In the genomic region with DNA sequence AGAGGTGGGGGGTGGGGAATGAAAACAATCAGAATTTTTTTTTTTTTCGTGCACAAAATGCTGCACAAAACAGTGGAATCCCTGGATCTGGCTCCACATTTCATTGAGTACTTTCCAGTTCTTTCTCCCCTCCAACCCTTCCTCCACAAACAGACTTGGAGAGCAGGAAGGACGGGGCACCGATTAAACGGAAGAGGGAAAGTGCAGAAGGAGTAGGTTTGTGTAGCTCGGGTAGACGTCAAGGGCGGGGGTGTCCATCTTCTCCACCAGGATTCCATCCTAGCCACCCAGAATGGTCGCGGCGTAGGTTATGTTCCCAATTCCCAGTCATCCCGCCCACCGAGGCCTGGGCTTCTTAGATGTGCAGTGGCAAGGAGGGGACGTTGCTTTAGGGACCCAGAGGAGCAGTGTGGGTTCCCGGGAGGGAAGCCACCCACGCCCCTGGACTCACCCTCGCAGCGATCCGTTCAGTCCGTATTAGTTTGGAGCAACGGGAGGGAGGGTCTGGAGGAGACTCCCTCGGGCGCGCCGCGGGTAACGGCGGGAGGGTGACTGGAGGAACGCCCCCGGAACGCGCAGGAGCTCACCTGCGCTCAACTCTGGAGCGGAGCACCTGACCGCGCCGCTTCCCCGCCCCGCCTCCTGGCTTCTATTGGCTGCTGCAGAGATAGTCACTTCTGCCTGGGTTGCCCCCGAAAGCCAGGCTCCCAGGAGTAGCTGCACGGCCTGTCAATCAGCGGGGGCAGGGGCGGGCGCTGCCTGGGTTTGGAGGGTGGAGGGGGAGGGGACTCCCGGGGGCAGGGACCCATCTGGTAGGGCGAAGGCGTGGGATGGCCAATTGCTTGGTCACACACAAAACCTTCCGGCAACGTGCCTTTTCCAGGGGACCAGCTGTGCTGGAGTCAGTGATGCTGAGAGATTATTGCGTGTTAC, we compare ENCODE assay signal across 2 cellular contexts.
TF ChIP-seq lines count a peak whose summit lies in the region.

A gene with protein sequence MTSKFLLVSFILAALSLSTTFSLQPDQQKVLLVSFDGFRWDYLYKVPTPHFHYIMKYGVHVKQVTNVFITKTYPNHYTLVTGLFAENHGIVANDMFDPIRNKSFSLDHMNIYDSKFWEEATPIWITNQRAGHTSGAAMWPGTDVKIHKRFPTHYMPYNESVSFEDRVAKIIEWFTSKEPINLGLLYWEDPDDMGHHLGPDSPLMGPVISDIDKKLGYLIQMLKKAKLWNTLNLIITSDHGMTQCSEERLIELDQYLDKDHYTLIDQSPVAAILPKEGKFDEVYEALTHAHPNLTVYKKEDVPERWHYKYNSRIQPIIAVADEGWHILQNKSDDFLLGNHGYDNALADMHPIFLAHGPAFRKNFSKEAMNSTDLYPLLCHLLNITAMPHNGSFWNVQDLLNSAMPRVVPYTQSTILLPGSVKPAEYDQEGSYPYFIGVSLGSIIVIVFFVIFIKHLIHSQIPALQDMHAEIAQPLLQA (minus strand): TSS at position 624 of the 933 bp plus-strand sequence. CDS start 2,718 bp downstream, outside the sequence.

TF ChIP-seq in HCT116, 20 proteins besides CTCF, POLR2A, EP300 and RAD21 (continued from another document):
- TF ChIP-seq, protein P1, sequence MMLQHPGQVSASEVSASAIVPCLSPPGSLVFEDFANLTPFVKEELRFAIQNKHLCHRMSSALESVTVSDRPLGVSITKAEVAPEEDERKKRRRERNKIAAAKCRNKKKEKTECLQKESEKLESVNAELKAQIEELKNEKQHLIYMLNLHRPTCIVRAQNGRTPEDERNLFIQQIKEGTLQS (IDR thresholded peaks at IDR 0.05): no peak
- no peak for TF ChIP-seq ELF1 (IDR thresholded peaks at IDR 0.05; ENCODE audit: borderline replicate concordance, low read depth)
- no peak for TF ChIP-seq EZH2 (IDR thresholded peaks at IDR 0.05)
- no peak for TF ChIP-seq CBX3 (IDR thresholded peaks at IDR 0.05; ENCODE audit: low read depth)
- peak; percentile 89 for TF ChIP-seq POLR2AphosphoS5 (IDR thresholded peaks at IDR 0.05; ENCODE audit: low read depth, low read length)
- TF ChIP-seq, protein P2, sequence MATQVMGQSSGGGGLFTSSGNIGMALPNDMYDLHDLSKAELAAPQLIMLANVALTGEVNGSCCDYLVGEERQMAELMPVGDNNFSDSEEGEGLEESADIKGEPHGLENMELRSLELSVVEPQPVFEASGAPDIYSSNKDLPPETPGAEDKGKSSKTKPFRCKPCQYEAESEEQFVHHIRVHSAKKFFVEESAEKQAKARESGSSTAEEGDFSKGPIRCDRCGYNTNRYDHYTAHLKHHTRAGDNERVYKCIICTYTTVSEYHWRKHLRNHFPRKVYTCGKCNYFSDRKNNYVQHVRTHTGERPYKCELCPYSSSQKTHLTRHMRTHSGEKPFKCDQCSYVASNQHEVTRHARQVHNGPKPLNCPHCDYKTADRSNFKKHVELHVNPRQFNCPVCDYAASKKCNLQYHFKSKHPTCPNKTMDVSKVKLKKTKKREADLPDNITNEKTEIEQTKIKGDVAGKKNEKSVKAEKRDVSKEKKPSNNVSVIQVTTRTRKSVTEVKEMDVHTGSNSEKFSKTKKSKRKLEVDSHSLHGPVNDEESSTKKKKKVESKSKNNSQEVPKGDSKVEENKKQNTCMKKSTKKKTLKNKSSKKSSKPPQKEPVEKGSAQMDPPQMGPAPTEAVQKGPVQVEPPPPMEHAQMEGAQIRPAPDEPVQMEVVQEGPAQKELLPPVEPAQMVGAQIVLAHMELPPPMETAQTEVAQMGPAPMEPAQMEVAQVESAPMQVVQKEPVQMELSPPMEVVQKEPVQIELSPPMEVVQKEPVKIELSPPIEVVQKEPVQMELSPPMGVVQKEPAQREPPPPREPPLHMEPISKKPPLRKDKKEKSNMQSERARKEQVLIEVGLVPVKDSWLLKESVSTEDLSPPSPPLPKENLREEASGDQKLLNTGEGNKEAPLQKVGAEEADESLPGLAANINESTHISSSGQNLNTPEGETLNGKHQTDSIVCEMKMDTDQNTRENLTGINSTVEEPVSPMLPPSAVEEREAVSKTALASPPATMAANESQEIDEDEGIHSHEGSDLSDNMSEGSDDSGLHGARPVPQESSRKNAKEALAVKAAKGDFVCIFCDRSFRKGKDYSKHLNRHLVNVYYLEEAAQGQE (IDR thresholded peaks at IDR 0.05; ENCODE audit: low read depth): no peak
- TF ChIP-seq TCF7L2 (IDR thresholded peaks at IDR 0.05; ENCODE audit: borderline replicate concordance, extremely low read depth, insufficient read depth, insufficient read length): no peak
- TF ChIP-seq, protein P3, sequence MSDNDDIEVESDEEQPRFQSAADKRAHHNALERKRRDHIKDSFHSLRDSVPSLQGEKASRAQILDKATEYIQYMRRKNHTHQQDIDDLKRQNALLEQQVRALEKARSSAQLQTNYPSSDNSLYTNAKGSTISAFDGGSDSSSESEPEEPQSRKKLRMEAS (IDR thresholded peaks at IDR 0.05): peak; percentile 29; the same call in 1 of the 2 replicates
- no peak for TF ChIP-seq SRF (IDR thresholded peaks at IDR 0.05; ENCODE audit: low read depth)
- TF ChIP-seq JUND (IDR thresholded peaks at IDR 0.05): no peak
- TF ChIP-seq, protein P4, sequence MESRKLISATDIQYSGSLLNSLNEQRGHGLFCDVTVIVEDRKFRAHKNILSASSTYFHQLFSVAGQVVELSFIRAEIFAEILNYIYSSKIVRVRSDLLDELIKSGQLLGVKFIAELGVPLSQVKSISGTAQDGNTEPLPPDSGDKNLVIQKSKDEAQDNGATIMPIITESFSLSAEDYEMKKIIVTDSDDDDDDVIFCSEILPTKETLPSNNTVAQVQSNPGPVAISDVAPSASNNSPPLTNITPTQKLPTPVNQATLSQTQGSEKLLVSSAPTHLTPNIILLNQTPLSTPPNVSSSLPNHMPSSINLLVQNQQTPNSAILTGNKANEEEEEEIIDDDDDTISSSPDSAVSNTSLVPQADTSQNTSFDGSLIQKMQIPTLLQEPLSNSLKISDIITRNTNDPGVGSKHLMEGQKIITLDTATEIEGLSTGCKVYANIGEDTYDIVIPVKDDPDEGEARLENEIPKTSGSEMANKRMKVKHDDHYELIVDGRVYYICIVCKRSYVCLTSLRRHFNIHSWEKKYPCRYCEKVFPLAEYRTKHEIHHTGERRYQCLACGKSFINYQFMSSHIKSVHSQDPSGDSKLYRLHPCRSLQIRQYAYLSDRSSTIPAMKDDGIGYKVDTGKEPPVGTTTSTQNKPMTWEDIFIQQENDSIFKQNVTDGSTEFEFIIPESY (IDR thresholded peaks at IDR 0.05; ENCODE audit: extremely low read depth, insufficient replicate concordance, low read length): no peak
- TF ChIP-seq YY1 (IDR thresholded peaks at IDR 0.05; ENCODE audit: extremely low read depth, insufficient replicate concordance, low read depth, low read length): no peak

TF ChIP-seq in WTC11, 78 proteins besides CTCF, POLR2A, EP300 and RAD21 (continues in another document):
- TF ChIP-seq, protein P5, sequence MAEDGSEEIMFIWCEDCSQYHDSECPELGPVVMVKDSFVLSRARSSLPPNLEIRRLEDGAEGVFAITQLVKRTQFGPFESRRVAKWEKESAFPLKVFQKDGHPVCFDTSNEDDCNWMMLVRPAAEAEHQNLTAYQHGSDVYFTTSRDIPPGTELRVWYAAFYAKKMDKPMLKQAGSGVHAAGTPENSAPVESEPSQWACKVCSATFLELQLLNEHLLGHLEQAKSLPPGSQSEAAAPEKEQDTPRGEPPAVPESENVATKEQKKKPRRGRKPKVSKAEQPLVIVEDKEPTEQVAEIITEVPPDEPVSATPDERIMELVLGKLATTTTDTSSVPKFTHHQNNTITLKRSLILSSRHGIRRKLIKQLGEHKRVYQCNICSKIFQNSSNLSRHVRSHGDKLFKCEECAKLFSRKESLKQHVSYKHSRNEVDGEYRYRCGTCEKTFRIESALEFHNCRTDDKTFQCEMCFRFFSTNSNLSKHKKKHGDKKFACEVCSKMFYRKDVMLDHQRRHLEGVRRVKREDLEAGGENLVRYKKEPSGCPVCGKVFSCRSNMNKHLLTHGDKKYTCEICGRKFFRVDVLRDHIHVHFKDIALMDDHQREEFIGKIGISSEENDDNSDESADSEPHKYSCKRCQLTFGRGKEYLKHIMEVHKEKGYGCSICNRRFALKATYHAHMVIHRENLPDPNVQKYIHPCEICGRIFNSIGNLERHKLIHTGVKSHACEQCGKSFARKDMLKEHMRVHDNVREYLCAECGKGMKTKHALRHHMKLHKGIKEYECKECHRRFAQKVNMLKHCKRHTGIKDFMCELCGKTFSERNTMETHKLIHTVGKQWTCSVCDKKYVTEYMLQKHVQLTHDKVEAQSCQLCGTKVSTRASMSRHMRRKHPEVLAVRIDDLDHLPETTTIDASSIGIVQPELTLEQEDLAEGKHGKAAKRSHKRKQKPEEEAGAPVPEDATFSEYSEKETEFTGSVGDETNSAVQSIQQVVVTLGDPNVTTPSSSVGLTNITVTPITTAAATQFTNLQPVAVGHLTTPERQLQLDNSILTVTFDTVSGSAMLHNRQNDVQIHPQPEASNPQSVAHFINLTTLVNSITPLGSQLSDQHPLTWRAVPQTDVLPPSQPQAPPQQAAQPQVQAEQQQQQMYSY (CRISPR knock-in tag; IDR thresholded peaks at IDR 0.05): peak; percentile 73
- peak; percentile 26; the same call in 1 of the 2 replicates for TF ChIP-seq FOXK1 (CRISPR knock-in tag; IDR thresholded peaks at IDR 0.05)
- no peak for TF ChIP-seq TCF7 (CRISPR knock-in tag; IDR thresholded peaks at IDR 0.05; ENCODE audit: low read depth)
- no peak for TF ChIP-seq ZNF416 (CRISPR knock-in tag; IDR thresholded peaks at IDR 0.05)
- peak; percentile 79 for TF ChIP-seq ZNF423 (CRISPR knock-in tag; IDR thresholded peaks at IDR 0.05)
- TF ChIP-seq, protein P6, sequence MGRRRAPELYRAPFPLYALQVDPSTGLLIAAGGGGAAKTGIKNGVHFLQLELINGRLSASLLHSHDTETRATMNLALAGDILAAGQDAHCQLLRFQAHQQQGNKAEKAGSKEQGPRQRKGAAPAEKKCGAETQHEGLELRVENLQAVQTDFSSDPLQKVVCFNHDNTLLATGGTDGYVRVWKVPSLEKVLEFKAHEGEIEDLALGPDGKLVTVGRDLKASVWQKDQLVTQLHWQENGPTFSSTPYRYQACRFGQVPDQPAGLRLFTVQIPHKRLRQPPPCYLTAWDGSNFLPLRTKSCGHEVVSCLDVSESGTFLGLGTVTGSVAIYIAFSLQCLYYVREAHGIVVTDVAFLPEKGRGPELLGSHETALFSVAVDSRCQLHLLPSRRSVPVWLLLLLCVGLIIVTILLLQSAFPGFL (CRISPR knock-in tag; IDR thresholded peaks at IDR 0.05; ENCODE audit: borderline replicate concordance): no peak
- no peak for TF ChIP-seq ZNF219 (CRISPR knock-in tag; IDR thresholded peaks at IDR 0.05; ENCODE audit: borderline replicate concordance)
- peak; percentile 96 for TF ChIP-seq NFYB (CRISPR knock-in tag; conservative IDR thresholded peaks at IDR 0.05; ENCODE audit: low read depth)
- TF ChIP-seq, protein P7, sequence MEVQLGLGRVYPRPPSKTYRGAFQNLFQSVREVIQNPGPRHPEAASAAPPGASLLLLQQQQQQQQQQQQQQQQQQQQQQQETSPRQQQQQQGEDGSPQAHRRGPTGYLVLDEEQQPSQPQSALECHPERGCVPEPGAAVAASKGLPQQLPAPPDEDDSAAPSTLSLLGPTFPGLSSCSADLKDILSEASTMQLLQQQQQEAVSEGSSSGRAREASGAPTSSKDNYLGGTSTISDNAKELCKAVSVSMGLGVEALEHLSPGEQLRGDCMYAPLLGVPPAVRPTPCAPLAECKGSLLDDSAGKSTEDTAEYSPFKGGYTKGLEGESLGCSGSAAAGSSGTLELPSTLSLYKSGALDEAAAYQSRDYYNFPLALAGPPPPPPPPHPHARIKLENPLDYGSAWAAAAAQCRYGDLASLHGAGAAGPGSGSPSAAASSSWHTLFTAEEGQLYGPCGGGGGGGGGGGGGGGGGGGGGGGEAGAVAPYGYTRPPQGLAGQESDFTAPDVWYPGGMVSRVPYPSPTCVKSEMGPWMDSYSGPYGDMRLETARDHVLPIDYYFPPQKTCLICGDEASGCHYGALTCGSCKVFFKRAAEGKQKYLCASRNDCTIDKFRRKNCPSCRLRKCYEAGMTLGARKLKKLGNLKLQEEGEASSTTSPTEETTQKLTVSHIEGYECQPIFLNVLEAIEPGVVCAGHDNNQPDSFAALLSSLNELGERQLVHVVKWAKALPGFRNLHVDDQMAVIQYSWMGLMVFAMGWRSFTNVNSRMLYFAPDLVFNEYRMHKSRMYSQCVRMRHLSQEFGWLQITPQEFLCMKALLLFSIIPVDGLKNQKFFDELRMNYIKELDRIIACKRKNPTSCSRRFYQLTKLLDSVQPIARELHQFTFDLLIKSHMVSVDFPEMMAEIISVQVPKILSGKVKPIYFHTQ (CRISPR knock-in tag; IDR thresholded peaks at IDR 0.05): no peak
- TF ChIP-seq, protein P8, sequence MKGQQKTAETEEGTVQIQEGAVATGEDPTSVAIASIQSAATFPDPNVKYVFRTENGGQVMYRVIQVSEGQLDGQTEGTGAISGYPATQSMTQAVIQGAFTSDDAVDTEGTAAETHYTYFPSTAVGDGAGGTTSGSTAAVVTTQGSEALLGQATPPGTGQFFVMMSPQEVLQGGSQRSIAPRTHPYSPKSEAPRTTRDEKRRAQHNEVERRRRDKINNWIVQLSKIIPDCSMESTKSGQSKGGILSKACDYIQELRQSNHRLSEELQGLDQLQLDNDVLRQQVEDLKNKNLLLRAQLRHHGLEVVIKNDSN (CRISPR knock-in tag; IDR thresholded peaks at IDR 0.05): peak; percentile 72
- TF ChIP-seq CREB1 (CRISPR knock-in tag; IDR thresholded peaks at IDR 0.05): no peak
- TF ChIP-seq, protein P9, sequence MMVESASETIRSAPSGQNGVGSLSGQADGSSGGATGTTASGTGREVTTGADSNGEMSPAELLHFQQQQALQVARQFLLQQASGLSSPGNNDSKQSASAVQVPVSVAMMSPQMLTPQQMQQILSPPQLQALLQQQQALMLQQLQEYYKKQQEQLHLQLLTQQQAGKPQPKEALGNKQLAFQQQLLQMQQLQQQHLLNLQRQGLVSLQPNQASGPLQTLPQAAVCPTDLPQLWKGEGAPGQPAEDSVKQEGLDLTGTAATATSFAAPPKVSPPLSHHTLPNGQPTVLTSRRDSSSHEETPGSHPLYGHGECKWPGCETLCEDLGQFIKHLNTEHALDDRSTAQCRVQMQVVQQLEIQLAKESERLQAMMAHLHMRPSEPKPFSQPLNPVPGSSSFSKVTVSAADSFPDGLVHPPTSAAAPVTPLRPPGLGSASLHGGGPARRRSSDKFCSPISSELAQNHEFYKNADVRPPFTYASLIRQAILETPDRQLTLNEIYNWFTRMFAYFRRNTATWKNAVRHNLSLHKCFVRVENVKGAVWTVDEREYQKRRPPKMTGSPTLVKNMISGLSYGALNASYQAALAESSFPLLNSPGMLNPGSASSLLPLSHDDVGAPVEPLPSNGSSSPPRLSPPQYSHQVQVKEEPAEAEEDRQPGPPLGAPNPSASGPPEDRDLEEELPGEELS (CRISPR knock-in tag; IDR thresholded peaks at IDR 0.05): 0 out of 2 replicates have a peak, but pooled peaks have one; percentile 21
